In genomic region chr6:52515219-52515960, GRCh38 we compare ENCODE assay signal across 13 cellular contexts.
DNase-seq lines count a peak whose midpoint lies in the region; ATAC-seq and TF ChIP-seq lines count a peak whose summit lies in the region.
"Had no signal": no experiment of that assay in that cellular context is flagged by ENCODE, and none has a peak within 500 bp of the region (broad histone marks: within the 10 kb centered on the region; RNA-seq: fewer than 3 reads in every experiment).

No MANE protein-coding gene starts in this region.

- no peak for TF ChIP-seq CTCF in PC-9 (conservative IDR thresholded peaks at IDR 0.05)

- intact Hi-C loops in PC-9 (cut with micrococcal nuclease; ENCODE audit: unreplicated experiment): no loop called here

- peaks cover 0 to 2% (median under 1%) of the 10 kb centered on the region in 3 donors for H3K27me3 Mint-ChIP-seq in immature natural killer cell (ENCODE audit: low read depth in 3 of 3)
- H3K27me3 Mint-ChIP-seq: activated naive CD8-positive, alpha-beta T cell treated with anti-CD3 and anti-CD28 coated beads, Interleukin-2, amount 50 U/mL, for 24 hours; effector memory CD8-positive, alpha-beta T cell; naive B cell had no signal

- CTCF ChIA-PET in PC-9 (lab: Charles Lee): no interaction called here

- WGBS in trophoblast cell (ENCODE audit: extremely low coverage, insufficient coverage, insufficient read length): no CpG with 5 or more reads among the region's 2 CpGs

- no peak overlapping the region for H4K91ac ChIP-seq in trophoblast cell (ENCODE audit: low read depth, low read length)

- peaks cover 22% of the 10 kb centered on the region for H3K79me1 ChIP-seq in trophoblast cell (ENCODE audit: low read length)

- H3K9me3 Mint-ChIP-seq in immature natural killer cell: no peaks in the 10 kb centered on the region
- H3K9me3 Mint-ChIP-seq: activated naive CD8-positive, alpha-beta T cell treated with anti-CD3 and anti-CD28 coated beads, Interleukin-2, amount 50 U/mL, for 24 hours; effector memory CD8-positive, alpha-beta T cell; naive B cell had no signal

- H3K4ac ChIP-seq in trophoblast cell (ENCODE audit: low read depth, low read length): no peak overlapping the region

- peak overlapping the region; percentile 98 for H3K27ac ChIP-seq in ACC112 (ENCODE audit: low read depth, low read length)
- H3K27ac ChIP-seq in PC-9: no peak overlapping the region
- H3K27ac ChIP-seq in epithelial cell of prostate: peak overlapping the region; percentile 71
- peak overlapping the region; percentile 19 for H3K27ac ChIP-seq in trophoblast cell (ENCODE audit: low read depth, low read length)

- H3K4me2 ChIP-seq in PC-9 (peak overlapping the region; percentile 10; the same call in 1 of the 2 replicates), trophoblast cell (ENCODE audit: low read length) (no peak overlapping the region)

- no peak overlapping the region for H3K27ac Mint-ChIP-seq in immature natural killer cell
- H3K27ac Mint-ChIP-seq: activated naive CD8-positive, alpha-beta T cell treated with anti-CD3 and anti-CD28 coated beads, Interleukin-2, amount 50 U/mL, for 24 hours had no signal

- POLR2A ChIA-PET in PC-9 (lab: Charles Lee; ENCODE audit: unreplicated experiment): interaction anchor here (0.6 kb wide), 1 partner anchor 26 kb away, joined by 7 read pairs; no protein-coding TSS in a partner anchor

- no peak overlapping the region for H3K23ac ChIP-seq in trophoblast cell (ENCODE audit: low read length)

- H2AK5ac ChIP-seq in trophoblast cell (ENCODE audit: low read length): no peak overlapping the region

- no peak overlapping the region for H2BK5ac ChIP-seq in trophoblast cell (ENCODE audit: low read depth, low read length, poor library complexity)

- H3K14ac ChIP-seq in trophoblast cell (ENCODE audit: low read length): no peak overlapping the region

- no peak overlapping the region for H4K12ac ChIP-seq in trophoblast cell (ENCODE audit: low read depth, low read length)

- no peak for ATAC-seq in HG03571 (IDR thresholded peaks at IDR 0.05; ENCODE audit: unreplicated experiment)
- ATAC-seq: effector memory CD8-positive, alpha-beta T cell had no signal

- H3K9ac ChIP-seq in trophoblast cell (ENCODE audit: low read length): no peak overlapping the region

- H2BK12ac ChIP-seq in trophoblast cell (ENCODE audit: low read length): no peak overlapping the region

- H4K8ac ChIP-seq in trophoblast cell (ENCODE audit: low read depth, low read length): no peak overlapping the region

- BruUV-seq in PC-9 (replicated peaks; lab: Mats Ljungman, UMichigan): no TSS peak

- H3K36me3 ChIP-seq in ACC112 (ENCODE audit: insufficient read depth, low read length): peaks cover 68% of the 10 kb centered on the region
- H3K36me3 ChIP-seq in PC-9 (ENCODE audit: low read depth): no peaks in the 10 kb centered on the region
- H3K36me3 ChIP-seq in trophoblast cell (ENCODE audit: control insufficient read depth in 1 of 2, insufficient read depth in 2 of 2, low read length in 2 of 2): peaks cover 0 to 2% of the 10 kb centered on the region in 2 experiments

- peaks cover 22% of the 10 kb centered on the region; the same call in 1 of the 2 replicates for H3F3A ChIP-seq in PC-9 (ENCODE audit: insufficient read depth, low read depth)

- H3K4me1 Mint-ChIP-seq in immature natural killer cell: peaks cover 0 to 15% of the 10 kb centered on the region in 2 donors

- H4K20me1 ChIP-seq in PC-9 (ENCODE audit: insufficient read depth): no peaks in the 10 kb centered on the region

- H3K4me3 Mint-ChIP-seq in immature natural killer cell: no peak overlapping the region
- H3K4me3 Mint-ChIP-seq: activated naive CD8-positive, alpha-beta T cell treated with anti-CD3 and anti-CD28 coated beads, Interleukin-2, amount 50 U/mL, for 24 hours; effector memory CD8-positive, alpha-beta T cell; naive B cell had no signal

- H3K36me3 Mint-ChIP-seq in immature natural killer cell: peaks cover 21 to 64% (median 44%) of the 10 kb centered on the region in 3 donors

- H3K9me3 ChIP-seq in PC-9 (ENCODE audit: insufficient read depth, low read depth): no peaks in the 10 kb centered on the region
- H3K9me3 ChIP-seq in trophoblast cell (ENCODE audit: insufficient read depth, low read depth, low read length): no peaks in the 10 kb centered on the region

- H3K4me1 ChIP-seq in ACC112 (ENCODE audit: control insufficient read depth, insufficient read depth, low read length, unreplicated experiment): peaks cover 98% of the 10 kb centered on the region
- peaks cover 60% of the 10 kb centered on the region for H3K4me1 ChIP-seq in PC-9 (replicated peaks; ENCODE audit: insufficient read depth)
- H3K4me1 ChIP-seq in trophoblast cell (ENCODE audit: control insufficient read depth in 1 of 2, insufficient read depth in 2 of 2, low read length in 2 of 2): peaks cover 30 to 33% of the 10 kb centered on the region in 2 experiments

- DNase-seq in PC-9 (peak in 1 of 2 experiments; percentile 62), epithelial cell of prostate (ENCODE audit: low read depth, low spot score) (no peak), trophoblast cell (no peak), RKO (ENCODE audit: low spot score) (no peak), epidermal melanocyte (ENCODE audit: insufficient read length, low spot score) (no peak), immature natural killer cell (no peak)
- DNase-seq: effector memory CD8-positive, alpha-beta T cell; naive B cell; NCI-H187; stimulated activated naive CD4-positive, alpha-beta T cell treated with Interleukin-2 at 50 U/mL for 16 hours had no signal

- H2AFZ ChIP-seq in ACC112 (ENCODE audit: low read length, unreplicated experiment) (no peak overlapping the region), PC-9 (no peak overlapping the region), trophoblast cell (ENCODE audit: insufficient read depth, low read length, poor library complexity) (no peak overlapping the region)

- no peaks in the 10 kb centered on the region for H3K9me2 ChIP-seq in PC-9 (ENCODE audit: insufficient read depth)

- no peak overlapping the region; the same call in 1 of the 2 replicates for H3K4me3 ChIP-seq in ACC112 (ENCODE audit: low read depth, low read length)
- H3K4me3 ChIP-seq in PC-9: no peak overlapping the region
- H3K4me3 ChIP-seq in trophoblast cell (ENCODE audit: low read depth, low read length): no peak overlapping the region

- H3K79me2 ChIP-seq in ACC112 (ENCODE audit: control insufficient read depth, insufficient read depth, low read length, unreplicated experiment) (peaks cover 52% of the 10 kb centered on the region), PC-9 (ENCODE audit: low read depth) (no peaks in the 10 kb centered on the region), trophoblast cell (ENCODE audit: control insufficient read depth, insufficient read depth, low read length, poor library complexity) (peaks cover 3% of the 10 kb centered on the region)

- H2BK120ac ChIP-seq in trophoblast cell (ENCODE audit: insufficient read depth, low read length, poor library complexity): no peak overlapping the region

- no peak overlapping the region for H3K18ac ChIP-seq in trophoblast cell (ENCODE audit: low read length)

- H3K27me3 ChIP-seq in ACC112 (ENCODE audit: insufficient read depth, low read length) (no peaks in the 10 kb centered on the region), PC-9 (ENCODE audit: insufficient read depth, low read depth) (no peaks in the 10 kb centered on the region), trophoblast cell (ENCODE audit: insufficient read depth, low read length) (no peaks in the 10 kb centered on the region)
